Comparison of ENCODE assay signal across 16 cellular contexts in genomic region chr14:19668351-19668933, GRCh38. TPM values are rescaled to one million over a fixed set of nuclear protein-coding genes. Genes with fewer than 3 reads are reported as not detected.
"Had no signal": no experiment of that assay in that cellular context is flagged by ENCODE, and none has a peak within 500 bp of the region (broad histone marks: within the 10 kb centered on the region; RNA-seq: fewer than 3 reads in every experiment).

No MANE protein-coding gene starts in this region.

RNA-seq across cellular contexts. Expression of gene OR11H2, which starts 45.2 kb away (rescaled TPM):
- total RNA-seq: activated CD8-positive, alpha-beta memory T cell treated with anti-CD3 and anti-CD28 coated beads for 36 hours; activated T-cell treated with anti-CD3 and anti-CD28 coated beads, Interleukin-2, amount 50 U/mL, for 72 hours; astrocyte; breast epithelium; dermis blood vessel endothelial cell; fibroblast of lung; foreskin keratinocyte; kidney epithelial cell; left lung; naive thymus-derived CD8-positive, alpha-beta T cell; pancreas; sigmoid colon; T-helper 17 cell; vagina had no signal
- polyA plus RNA-seq: adipose tissue; fibroblast of lung; foreskin keratinocyte; naive thymus-derived CD8-positive, alpha-beta T cell; sigmoid colon; thymus had no signal
